ENCODE assay signal across 8 cellular contexts in genomic region chr14:103522028-103522581, GRCh38. TPM values are rescaled to one million over a fixed set of nuclear protein-coding genes. Genes with fewer than 3 reads are reported as not detected.
DNase-seq lines count a peak whose midpoint lies in the region; ATAC-seq, FAIRE-seq and TF ChIP-seq lines count a peak whose summit lies in the region.

No MANE protein-coding gene starts in this region.

- intact Hi-C loops in K562 (cut with micrococcal nuclease) (loop anchor here (10.0 kb wide), 1 partner anchor 127 kb away; no protein-coding TSS in a partner anchor), left colon (cut with DNase I, micrococcal nuclease) (no loop called here), testis (cut with DNase I; ENCODE audit: low total_unique reads) (no loop called here)

- H3K4me3 ChIP-seq in BLaER1 (peak overlapping the region; percentile 72), K562 (peak overlapping the region; percentile 60), testis (peak overlapping the region; percentile 77 to 88)
- peak overlapping the region; percentile 56; the same call in 1 of the 2 replicates for H3K4me3 ChIP-seq in Jurkat, Clone E6-1 (ENCODE audit: low read length)

- H3K27ac ChIP-seq in BLaER1 (no peak overlapping the region), K562 (ENCODE audit: extremely low read depth, low read depth, low read length) (peak overlapping the region; percentile 83), testis (peak overlapping the region; percentile 94 to 95)

- no peak for FAIRE-seq in K562 (lab: Jason Lieb, UNC)

- H3K4me2 ChIP-seq in BLaER1, result peak overlapping the region; percentile 83
- H3K4me2 ChIP-seq in K562 (ENCODE audit: insufficient read depth, low read length), result peak overlapping the region; percentile 78

- H3K36me3 ChIP-seq in BLaER1, result no peaks in the 10 kb centered on the region
- peaks cover 23% of the 10 kb centered on the region; the same call in 1 of the 3 replicates for H3K36me3 ChIP-seq in K562 (ENCODE audit: control insufficient read depth, insufficient read depth, low read length)
- no peaks in the 10 kb centered on the region for H3K36me3 ChIP-seq in testis (ENCODE audit: low read depth, missing control alignments)

- 1% methylated on average over 9 of the region's 64 CpGs for WGBS in K562 (ENCODE audit: insufficient coverage, low coverage, missing lambda C conversion rate)
- WGBS in testis, 2 donors, result 1 to 2% methylated on average over 15 to 25 of the region's 64 CpGs

- no peak for ATAC-seq in K562
- ATAC-seq in left colon, result no peak
- no peak for ATAC-seq in HG02852 (IDR thresholded peaks at IDR 0.05; ENCODE audit: unreplicated experiment)

- H4K20me1 ChIP-seq in BLaER1, result peaks cover 12% of the 10 kb centered on the region
- H4K20me1 ChIP-seq in K562 (replicated peaks; ENCODE audit: control insufficient read depth, insufficient read depth, low read length), result peaks cover 13% of the 10 kb centered on the region; the same call in 1 of the 2 replicates

- TF ChIP-seq RAD21 in K562 (CRISPR knock-in tag; conservative IDR thresholded peaks at IDR 0.05 in 1 of 2, IDR thresholded peaks at IDR 0.05 in 1 of 2), result no peak

- POLR2A ChIA-PET in K562 (lab: Yijun Ruan, JAX), result interaction anchor here (0.6 to 2.5 kb wide), 7 partner anchors 11 to 1106 kb away, joined by 3 to 12 read pairs (median 3); no protein-coding TSS in a partner anchor

- in situ Hi-C loops in K562 (cut with MboI), result no loop called here

- no peak overlapping the region for H2AFZ ChIP-seq in K562 (ENCODE audit: low read depth, low read length)

- H3K27me3 ChIP-seq in BLaER1 (peaks cover 49% of the 10 kb centered on the region), K562 (ENCODE audit: control insufficient read depth in 2 of 2, insufficient read depth in 2 of 2, low read length in 2 of 2) (no peaks in the 10 kb centered on the region), testis (no peaks in the 10 kb centered on the region)

- CTCF ChIA-PET in K562 (lab: Yijun Ruan, JAX; ENCODE audit: low intra/inter-chr PET ratio), result no interaction called here

- peaks cover 23% of the 10 kb centered on the region for H3K79me2 ChIP-seq in K562 (ENCODE audit: control insufficient read depth, insufficient read depth, low read length)

- H3K9me3 ChIP-seq in BLaER1 (no peaks in the 10 kb centered on the region), K562 (replicated peaks; ENCODE audit: control insufficient read depth, insufficient read depth, low read depth, low read length) (no peaks in the 10 kb centered on the region), testis (no peaks in the 10 kb centered on the region)

- no peak overlapping the region for H3K9ac ChIP-seq in BLaER1
- peak overlapping the region; percentile 73 to 93 for H3K9ac ChIP-seq in K562 (ENCODE audit: insufficient read depth in 1 of 2, low read depth in 2 of 2, low read length in 2 of 2)

- no peak for DNase-seq in Jurkat, Clone E6-1 (ENCODE audit: low read depth, low spot score)
- DNase-seq in K562 (ENCODE audit: extremely low read depth in 1 of 4, low spot score in 3 of 4) (peak in 3 of 4 experiments; percentile 48 to 66 (median 63)), left colon (peak; percentile 39 to 58), testis (no peak), SHP77 treated with DMSO at 0.1 percent for 48 hours (lab: John Stamatoyannopoulos, UW) (no peak)
- no peak for DNase-seq in stimulated activated CD4-positive, alpha-beta T cell treated with anti-CD3 and anti-CD28 coated beads, Interleukin-2, amount 100 ng/mL, for 24 hours

- H3K4me1 ChIP-seq in BLaER1 (peaks cover 66% of the 10 kb centered on the region), K562 (replicated peaks in 1 of 2; ENCODE audit: control insufficient read depth in 2 of 2, insufficient read depth in 2 of 2, low read length in 2 of 2) (peaks cover 41 to 92% of the 10 kb centered on the region in 2 experiments), testis (peaks cover 65% of the 10 kb centered on the region)

- no peak for TF ChIP-seq EP300 in K562 (IDR thresholded peaks at IDR 0.05; ENCODE audit: low read length)

- no peak for TF ChIP-seq POLR2A in K562 (conservative IDR thresholded peaks at IDR 0.05)
- TF ChIP-seq POLR2A in testis (IDR thresholded peaks at IDR 0.05), result no peak

- BruUV-seq in K562 (replicated peaks; lab: Mats Ljungman, UMichigan), result no TSS peak

- TF ChIP-seq CTCF in K562 (IDR thresholded peaks at IDR 0.05 in 2 of 3, conservative IDR thresholded peaks at IDR 0.05 in 1 of 3; ENCODE audit: insufficient read depth in 2 of 3, low read depth in 1 of 3, low read length in 3 of 3), result no peak
- no peak for TF ChIP-seq CTCF in testis (IDR thresholded peaks at IDR 0.05)

- no peaks in the 10 kb centered on the region for H3K9me1 ChIP-seq in K562 (ENCODE audit: control insufficient read depth, insufficient read depth, low read length)

RNA-seq across cellular contexts. Expression of gene CKB, which starts 0.5 kb away (rescaled TPM):
- 89.9 TPM for polyA plus RNA-seq in Jurkat, Clone E6-1 (2012; ENCODE audit: insufficient read depth, insufficient read length)
- 63.0 and 253 TPM in 2 replicates for total RNA-seq in K562 (2011; cell fraction: chromatin; rRNA removed; ENCODE audit: low replicate concordance)
- 300 and 318 TPM in 2 replicates for total RNA-seq in K562 (2011; cell fraction: nucleolus; rRNA removed)
- 108 and 141 TPM in 2 replicates for total RNA-seq in K562 (2011; cell fraction: nucleoplasm; rRNA removed)
- 692 and 778 TPM in 2 replicates for total RNA-seq in K562 (2014; rRNA removed)
- 90.5 and 91.6 TPM in 2 replicates for total RNA-seq in K562 (2014; rRNA removed; fragmentation: Illumina TruSeq; extraction: Trizol)
- total RNA-seq in K562 (2015; rRNA removed; fragmentation: Illumina TruSeq; extraction: Trizol), result 177 and 191 TPM in 2 replicates
- 558 and 570 TPM in 2 replicates for total RNA-seq in K562 (2021)
- 132 and 348 TPM in 2 replicates for polyA plus RNA-seq in K562 (2011; rRNA removed)
- polyA plus RNA-seq in K562 (2011; cell fraction: cytosol; rRNA removed), result 261 and 599 TPM in 2 replicates
- 742 and 1,022 TPM in 2 replicates for polyA plus RNA-seq in K562 (2011; cell fraction: nucleus; rRNA removed)
- polyA plus RNA-seq in K562 (2012), result 375 and 553 TPM in 2 replicates
- polyA plus RNA-seq in K562 (2014; fragmentation: Illumina TruSeq; extraction: Trizol), result 115 and 390 TPM in 2 replicates
- 10 to 100 TPM; 23.9 to 44.5 TPM for polyA plus RNA-seq in K562 (2014; fragmentation: Nextera tagmentation; extraction: Ambion mirVana)
- polyA plus RNA-seq in K562 (2014; rRNA removed), result 564 and 637 TPM in 2 replicates
- polyA minus RNA-seq in K562 (2011; rRNA and poly(A)+ RNA removed), result 34.8 and 43.6 TPM in 2 replicates
- polyA minus RNA-seq in K562 (2011; cell fraction: cytosol; rRNA and poly(A)+ RNA removed), result 164 and 287 TPM in 2 replicates
- 93.2 and 131 TPM in 2 replicates for polyA minus RNA-seq in K562 (2011; cell fraction: nucleus; rRNA and poly(A)+ RNA removed)
- total RNA-seq in left colon, result 1,000 to 10,000 TPM; 1,945 to 3,680 TPM
- 1,000 to 10,000 TPM; 1,148 to 1,322 TPM for total RNA-seq in testis
- 504 TPM for polyA plus RNA-seq in testis (ENCODE audit: insufficient read depth, low read depth, low replicate concordance)

RNA-seq across cellular contexts. Expression of gene TRMT61A, which starts 6.9 kb away (rescaled TPM):
- 12.1 TPM for polyA plus RNA-seq in Jurkat, Clone E6-1 (2012; ENCODE audit: insufficient read depth, insufficient read length)
- 5.1 and 21.8 TPM in 2 replicates for total RNA-seq in K562 (2011; cell fraction: chromatin; rRNA removed; ENCODE audit: low replicate concordance)
- 24.5 and 24.8 TPM in 2 replicates for total RNA-seq in K562 (2011; cell fraction: nucleolus; rRNA removed)
- 9.7 and 11.4 TPM in 2 replicates for total RNA-seq in K562 (2011; cell fraction: nucleoplasm; rRNA removed)
- 24.8 and 29.5 TPM in 2 replicates for total RNA-seq in K562 (2014; rRNA removed)
- 1.5 and 2.9 TPM in 2 replicates for total RNA-seq in K562 (2014; rRNA removed; fragmentation: Illumina TruSeq; extraction: Trizol)
- total RNA-seq in K562 (2015; rRNA removed; fragmentation: Illumina TruSeq; extraction: Trizol), result 12.3 and 12.4 TPM in 2 replicates
- total RNA-seq in K562 (2021), result 20.4 and 21.0 TPM in 2 replicates
- 5.1 and 6.6 TPM in 2 replicates for polyA plus RNA-seq in K562 (2011; rRNA removed)
- polyA plus RNA-seq in K562 (2011; cell fraction: cytosol; rRNA removed), result 7.6 and 28.9 TPM in 2 replicates
- 15.5 and 27.8 TPM in 2 replicates for polyA plus RNA-seq in K562 (2011; cell fraction: nucleus; rRNA removed)
- 7.5 and 13.1 TPM in 2 replicates for polyA plus RNA-seq in K562 (2012)
- polyA plus RNA-seq in K562 (2014; fragmentation: Illumina TruSeq; extraction: Trizol), result 3.2 and 10.1 TPM in 2 replicates
- under 1 TPM; 0.10 to 0.50 TPM for polyA plus RNA-seq in K562 (2014; fragmentation: Nextera tagmentation; extraction: Ambion mirVana)
- 18.1 and 22.4 TPM in 2 replicates for polyA plus RNA-seq in K562 (2014; rRNA removed)
- polyA minus RNA-seq in K562 (2011; rRNA and poly(A)+ RNA removed), result 1.4 and 2.6 TPM in 2 replicates
- polyA minus RNA-seq in K562 (2011; cell fraction: cytosol; rRNA and poly(A)+ RNA removed), result 5.0 and 6.5 TPM in 2 replicates
- polyA minus RNA-seq in K562 (2011; cell fraction: nucleus; rRNA and poly(A)+ RNA removed), result 13.2 and 14.3 TPM in 2 replicates
- total RNA-seq in left colon, result 10 to 100 TPM; 10.1 to 10.6 TPM
- 10 to 100 TPM; 19.1 to 29.8 TPM for total RNA-seq in testis
- polyA plus RNA-seq in testis (ENCODE audit: insufficient read depth, low read depth, low replicate concordance), result 12.1 TPM

RNA-seq across cellular contexts. Expression of gene BAG5, which starts 40.4 kb away (rescaled TPM):
- 25.5 TPM for polyA plus RNA-seq in Jurkat, Clone E6-1 (2012; ENCODE audit: insufficient read depth, insufficient read length)
- 7.5 and 18.1 TPM in 2 replicates for total RNA-seq in K562 (2011; cell fraction: chromatin; rRNA removed; ENCODE audit: low replicate concordance)
- 5.4 and 6.3 TPM in 2 replicates for total RNA-seq in K562 (2011; cell fraction: nucleolus; rRNA removed)
- 9.8 and 13.9 TPM in 2 replicates for total RNA-seq in K562 (2011; cell fraction: nucleoplasm; rRNA removed)
- total RNA-seq in K562 (2014; rRNA removed) (11.1 and 15.1 TPM in 2 replicates), K562 (2014; rRNA removed; fragmentation: Illumina TruSeq; extraction: Trizol) (21.4 and 22.6 TPM in 2 replicates), K562 (2015; rRNA removed; fragmentation: Illumina TruSeq; extraction: Trizol) (18.0 and 19.5 TPM in 2 replicates), K562 (2021) (16.9 and 17.5 TPM in 2 replicates), left colon (10 to 100 TPM; 27.0 to 29.9 TPM), testis (100 to 1,000 TPM in 1 of 2 donors, 10 to 100 TPM in 1; 63.4 to 124 TPM)
- polyA plus RNA-seq in K562 (2011; rRNA removed) (7.6 and 7.9 TPM in 2 replicates), K562 (2014; fragmentation: Illumina TruSeq; extraction: Trizol) (17.2 and 20.6 TPM in 2 replicates), K562 (2014; fragmentation: Nextera tagmentation; extraction: Ambion mirVana) (10 to 100 TPM in 1 of 2 experiments, 1 to 10 TPM in 1; 9.1 to 13.2 TPM), K562 (2014; rRNA removed) (9.9 and 11.2 TPM in 2 replicates), testis (ENCODE audit: insufficient read depth, low read depth, low replicate concordance) (202 TPM)
- polyA plus RNA-seq in K562 (2011; cell fraction: cytosol; rRNA removed), result 3.5 and 6.5 TPM in 2 replicates
- 5.0 and 5.8 TPM in 2 replicates for polyA plus RNA-seq in K562 (2011; cell fraction: nucleus; rRNA removed)
- 8.6 and 12.2 TPM in 2 replicates for polyA plus RNA-seq in K562 (2012)
- polyA minus RNA-seq in K562 (2011; rRNA and poly(A)+ RNA removed), result 12.3 and 14.5 TPM in 2 replicates
- 10.3 and 10.5 TPM in 2 replicates for polyA minus RNA-seq in K562 (2011; cell fraction: cytosol; rRNA and poly(A)+ RNA removed)
- polyA minus RNA-seq in K562 (2011; cell fraction: nucleus; rRNA and poly(A)+ RNA removed), result 4.0 and 7.8 TPM in 2 replicates

RNA-seq across cellular contexts. Expression of gene COA8, which starts 40.7 kb away (rescaled TPM):
- 23.9 TPM for polyA plus RNA-seq in Jurkat, Clone E6-1 (2012; ENCODE audit: insufficient read depth, insufficient read length)
- 34.1 and 36.6 TPM in 2 replicates for total RNA-seq in K562 (2011; cell fraction: chromatin; rRNA removed; ENCODE audit: low replicate concordance)
- 16.8 and 18.7 TPM in 2 replicates for total RNA-seq in K562 (2011; cell fraction: nucleolus; rRNA removed)
- 27.0 and 28.2 TPM in 2 replicates for total RNA-seq in K562 (2011; cell fraction: nucleoplasm; rRNA removed)
- 25.2 and 25.6 TPM in 2 replicates for total RNA-seq in K562 (2014; rRNA removed)
- 25.7 and 27.3 TPM in 2 replicates for total RNA-seq in K562 (2014; rRNA removed; fragmentation: Illumina TruSeq; extraction: Trizol)
- total RNA-seq in K562 (2015; rRNA removed; fragmentation: Illumina TruSeq; extraction: Trizol), result 27.0 and 28.5 TPM in 2 replicates
- 34.6 and 35.5 TPM in 2 replicates for total RNA-seq in K562 (2021)
- polyA plus RNA-seq in K562 (2011; rRNA removed), result 13.0 and 19.1 TPM in 2 replicates
- 5.5 and 7.4 TPM in 2 replicates for polyA plus RNA-seq in K562 (2011; cell fraction: cytosol; rRNA removed)
- 6.3 and 6.5 TPM in 2 replicates for polyA plus RNA-seq in K562 (2011; cell fraction: nucleus; rRNA removed)
- 35.5 TPM in 2 replicates for polyA plus RNA-seq in K562 (2012)
- polyA plus RNA-seq in K562 (2014; fragmentation: Illumina TruSeq; extraction: Trizol), result 24.8 and 27.3 TPM in 2 replicates
- 10 to 100 TPM in 1 of 2 experiments, 1 to 10 TPM in 1; 5.0 to 11.8 TPM for polyA plus RNA-seq in K562 (2014; fragmentation: Nextera tagmentation; extraction: Ambion mirVana)
- 33.5 and 35.3 TPM in 2 replicates for polyA plus RNA-seq in K562 (2014; rRNA removed)
- polyA minus RNA-seq in K562 (2011; rRNA and poly(A)+ RNA removed), result 4.3 and 7.4 TPM in 2 replicates
- polyA minus RNA-seq in K562 (2011; cell fraction: cytosol; rRNA and poly(A)+ RNA removed), result 5.2 and 7.9 TPM in 2 replicates
- 5.8 and 9.2 TPM in 2 replicates for polyA minus RNA-seq in K562 (2011; cell fraction: nucleus; rRNA and poly(A)+ RNA removed)
- total RNA-seq in left colon, result 10 to 100 TPM; 27.4 to 33.4 TPM
- total RNA-seq in testis, result 10 to 100 TPM; 28.9 to 68.7 TPM
- polyA plus RNA-seq in testis (ENCODE audit: insufficient read depth, low read depth, low replicate concordance), result 152 TPM

Comparison
In these comparisons a context has a peak if more than half of its experiments do, and no peak if none do; other contexts are left out.
1. DNase-seq: peak in K562 (3 of 4) and left colon (2 of 2); none in Jurkat, Clone E6-1 (single experiment), testis (single experiment), stimulated activated CD4-positive, alpha-beta T cell treated with anti-CD3 and anti-CD28 coated beads, Interleukin-2, amount 100 ng/mL, for 24 hours (0 of 2) and SHP77 treated with DMSO at 0.1 percent for 48 hours (single experiment).
2. Peak in every context shown above with its lines, with median percentiles within 50 percentile points of each other: H3K4me3 ChIP-seq.